Comparison of ENCODE assay signal across 20 cellular contexts in genomic region chr4:66609014-66609413, GRCh38.
"Had no signal": no experiment of that assay in that cellular context is flagged by ENCODE, and none has a peak within 500 bp of the region (broad histone marks: within the 10 kb centered on the region; RNA-seq: fewer than 3 reads in every experiment).

No MANE protein-coding gene starts in this region.

- H3K27me3 Mint-ChIP-seq: naive thymus-derived CD4-positive, alpha-beta T cell; progenitor cell of endocrine pancreas had no signal

- H3K27ac Mint-ChIP-seq: naive thymus-derived CD4-positive, alpha-beta T cell; nephron progenitor cell had no signal

- ATAC-seq: esophagus mucosa; gastrocnemius medialis; heart right ventricle; naive thymus-derived CD4-positive, alpha-beta T cell; pancreas; right cardiac atrium had no signal

- H3K27ac ChIP-seq: colonic mucosa, gastrocnemius medialis, heart right ventricle, pancreas, stomach, thoracic aorta, transverse colon had no signal

- H3K4me3 Mint-ChIP-seq: naive thymus-derived CD4-positive, alpha-beta T cell; nephron progenitor cell had no signal

- H3K36me3 Mint-ChIP-seq: naive thymus-derived CD4-positive, alpha-beta T cell had no signal

- H3K4me1 Mint-ChIP-seq: naive thymus-derived CD4-positive, alpha-beta T cell; nephron progenitor cell had no signal

- H3K4me3 ChIP-seq: colonic mucosa, gastrocnemius medialis, heart right ventricle, pancreas, stomach, thoracic aorta, transverse colon had no signal

- DNase-seq: colonic mucosa; effector memory CD4-positive, alpha-beta T cell; gastrocnemius medialis; heart right ventricle; hypothalamus; kidney glomerular epithelial cell; mesendoderm; naive thymus-derived CD4-positive, alpha-beta T cell; nephron progenitor cell; small intestine; stimulated activated CD4-positive, alpha-beta T cell treated with anti-CD3 and anti-CD28 coated beads, Interleukin-12 subunit alpha, Interleukin-12 subunit beta, amount 100 ng/mL, for 4 hours; stimulated activated naive CD4-positive, alpha-beta T cell; stomach; substantia nigra; transverse colon had no signal

- H3K9me3 ChIP-seq: colonic mucosa, gastrocnemius medialis, pancreas, thoracic aorta, transverse colon had no signal

- H3K27me3 ChIP-seq: colonic mucosa, gastrocnemius medialis, heart right ventricle, pancreas, stomach, transverse colon had no signal

- H3K4me1 ChIP-seq: colonic mucosa, gastrocnemius medialis, heart right ventricle, pancreas, stomach, transverse colon had no signal

- H3K36me3 ChIP-seq: colonic mucosa, gastrocnemius medialis, heart right ventricle, pancreas, stomach, thoracic aorta, transverse colon had no signal
